Comparison of ENCODE assay signal across 1 cellular context in the genomic region with DNA sequence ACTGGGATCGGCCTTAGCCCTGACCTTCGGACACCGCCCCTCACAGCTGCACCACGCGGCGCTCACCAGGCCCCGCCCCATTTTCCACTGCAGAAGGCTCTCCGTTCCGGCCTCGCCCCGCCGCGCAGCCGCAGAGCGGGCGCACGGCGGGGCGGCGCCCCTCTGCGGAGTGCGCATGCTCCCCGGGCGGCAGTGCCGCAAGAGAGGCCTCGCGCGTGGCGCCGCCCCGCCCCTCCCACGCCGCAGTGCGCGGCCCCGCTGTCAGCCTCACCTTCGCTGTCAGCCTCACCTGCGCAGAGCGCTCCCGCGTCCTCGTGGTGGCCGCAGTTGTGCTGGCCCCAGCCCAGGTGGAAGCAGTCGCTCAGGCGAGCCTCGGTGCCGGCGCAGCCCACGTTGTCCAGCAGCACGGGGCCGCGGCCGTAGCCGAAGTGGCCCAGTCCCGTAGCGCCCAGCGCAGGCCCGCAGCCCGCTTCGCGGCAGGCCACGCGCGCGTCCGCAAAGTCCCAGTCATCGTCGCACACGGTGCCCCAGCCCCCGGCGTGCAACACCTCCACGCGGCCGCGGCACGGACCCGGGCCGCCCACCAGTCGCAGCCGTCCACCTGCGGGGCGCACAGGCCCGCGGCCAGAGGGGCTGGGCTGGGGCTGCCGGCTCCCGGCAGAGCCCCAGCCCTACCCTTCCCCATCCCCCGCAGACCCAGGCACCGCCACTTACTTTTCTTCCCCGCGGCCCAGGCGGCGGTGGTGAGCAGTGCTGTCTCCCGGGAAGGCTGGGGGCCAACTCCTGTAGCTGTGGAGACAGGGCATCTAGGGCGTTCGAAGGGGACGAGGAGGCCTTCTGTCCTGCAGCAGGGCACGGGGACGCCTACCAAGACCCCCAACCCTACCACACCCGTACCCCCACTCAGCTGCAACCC.
TF ChIP-seq lines count a peak whose summit lies in the region.

No MANE protein-coding gene starts in this region.

TF ChIP-seq in HepG2, 621 proteins besides CTCF, POLR2A, EP300 and RAD21 (continued from another document and continues in another):
- TF ChIP-seq, protein P1, sequence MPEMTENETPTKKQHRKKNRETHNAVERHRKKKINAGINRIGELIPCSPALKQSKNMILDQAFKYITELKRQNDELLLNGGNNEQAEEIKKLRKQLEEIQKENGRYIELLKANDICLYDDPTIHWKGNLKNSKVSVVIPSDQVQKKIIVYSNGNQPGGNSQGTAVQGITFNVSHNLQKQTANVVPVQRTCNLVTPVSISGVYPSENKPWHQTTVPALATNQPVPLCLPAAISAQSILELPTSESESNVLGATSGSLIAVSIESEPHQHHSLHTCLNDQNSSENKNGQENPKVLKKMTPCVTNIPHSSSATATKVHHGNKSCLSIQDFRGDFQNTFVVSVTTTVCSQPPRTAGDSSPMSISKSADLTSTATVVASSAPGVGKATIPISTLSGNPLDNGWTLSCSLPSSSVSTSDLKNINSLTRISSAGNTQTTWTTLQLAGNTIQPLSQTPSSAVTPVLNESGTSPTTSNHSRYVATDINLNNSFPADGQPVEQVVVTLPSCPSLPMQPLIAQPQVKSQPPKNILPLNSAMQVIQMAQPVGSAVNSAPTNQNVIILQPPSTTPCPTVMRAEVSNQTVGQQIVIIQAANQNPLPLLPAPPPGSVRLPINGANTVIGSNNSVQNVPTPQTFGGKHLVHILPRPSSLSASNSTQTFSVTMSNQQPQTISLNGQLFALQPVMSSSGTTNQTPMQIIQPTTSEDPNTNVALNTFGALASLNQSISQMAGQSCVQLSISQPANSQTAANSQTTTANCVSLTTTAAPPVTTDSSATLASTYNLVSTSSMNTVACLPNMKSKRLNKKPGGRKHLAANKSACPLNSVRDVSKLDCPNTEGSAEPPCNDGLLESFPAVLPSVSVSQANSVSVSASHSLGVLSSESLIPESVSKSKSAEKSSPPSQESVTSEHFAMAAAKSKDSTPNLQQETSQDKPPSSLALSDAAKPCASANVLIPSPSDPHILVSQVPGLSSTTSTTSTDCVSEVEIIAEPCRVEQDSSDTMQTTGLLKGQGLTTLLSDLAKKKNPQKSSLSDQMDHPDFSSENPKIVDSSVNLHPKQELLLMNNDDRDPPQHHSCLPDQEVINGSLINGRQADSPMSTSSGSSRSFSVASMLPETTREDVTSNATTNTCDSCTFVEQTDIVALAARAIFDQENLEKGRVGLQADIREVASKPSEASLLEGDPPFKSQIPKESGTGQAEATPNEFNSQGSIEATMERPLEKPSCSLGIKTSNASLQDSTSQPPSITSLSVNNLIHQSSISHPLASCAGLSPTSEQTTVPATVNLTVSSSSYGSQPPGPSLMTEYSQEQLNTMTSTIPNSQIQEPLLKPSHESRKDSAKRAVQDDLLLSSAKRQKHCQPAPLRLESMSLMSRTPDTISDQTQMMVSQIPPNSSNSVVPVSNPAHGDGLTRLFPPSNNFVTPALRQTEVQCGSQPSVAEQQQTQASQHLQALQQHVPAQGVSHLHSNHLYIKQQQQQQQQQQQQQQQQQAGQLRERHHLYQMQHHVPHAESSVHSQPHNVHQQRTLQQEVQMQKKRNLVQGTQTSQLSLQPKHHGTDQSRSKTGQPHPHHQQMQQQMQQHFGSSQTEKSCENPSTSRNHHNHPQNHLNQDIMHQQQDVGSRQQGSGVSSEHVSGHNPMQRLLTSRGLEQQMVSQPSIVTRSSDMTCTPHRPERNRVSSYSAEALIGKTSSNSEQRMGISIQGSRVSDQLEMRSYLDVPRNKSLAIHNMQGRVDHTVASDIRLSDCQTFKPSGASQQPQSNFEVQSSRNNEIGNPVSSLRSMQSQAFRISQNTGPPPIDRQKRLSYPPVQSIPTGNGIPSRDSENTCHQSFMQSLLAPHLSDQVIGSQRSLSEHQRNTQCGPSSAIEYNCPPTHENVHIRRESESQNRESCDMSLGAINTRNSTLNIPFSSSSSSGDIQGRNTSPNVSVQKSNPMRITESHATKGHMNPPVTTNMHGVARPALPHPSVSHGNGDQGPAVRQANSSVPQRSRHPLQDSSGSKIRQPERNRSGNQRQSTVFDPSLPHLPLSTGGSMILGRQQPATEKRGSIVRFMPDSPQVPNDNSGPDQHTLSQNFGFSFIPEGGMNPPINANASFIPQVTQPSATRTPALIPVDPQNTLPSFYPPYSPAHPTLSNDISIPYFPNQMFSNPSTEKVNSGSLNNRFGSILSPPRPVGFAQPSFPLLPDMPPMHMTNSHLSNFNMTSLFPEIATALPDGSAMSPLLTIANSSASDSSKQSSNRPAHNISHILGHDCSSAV (CRISPR knock-in tag; IDR thresholded peaks at IDR 0.05; ENCODE audit: borderline replicate concordance): 0 out of 2 replicates have a peak, but pooled peaks have one; percentile 45
- TF ChIP-seq, protein P2, sequence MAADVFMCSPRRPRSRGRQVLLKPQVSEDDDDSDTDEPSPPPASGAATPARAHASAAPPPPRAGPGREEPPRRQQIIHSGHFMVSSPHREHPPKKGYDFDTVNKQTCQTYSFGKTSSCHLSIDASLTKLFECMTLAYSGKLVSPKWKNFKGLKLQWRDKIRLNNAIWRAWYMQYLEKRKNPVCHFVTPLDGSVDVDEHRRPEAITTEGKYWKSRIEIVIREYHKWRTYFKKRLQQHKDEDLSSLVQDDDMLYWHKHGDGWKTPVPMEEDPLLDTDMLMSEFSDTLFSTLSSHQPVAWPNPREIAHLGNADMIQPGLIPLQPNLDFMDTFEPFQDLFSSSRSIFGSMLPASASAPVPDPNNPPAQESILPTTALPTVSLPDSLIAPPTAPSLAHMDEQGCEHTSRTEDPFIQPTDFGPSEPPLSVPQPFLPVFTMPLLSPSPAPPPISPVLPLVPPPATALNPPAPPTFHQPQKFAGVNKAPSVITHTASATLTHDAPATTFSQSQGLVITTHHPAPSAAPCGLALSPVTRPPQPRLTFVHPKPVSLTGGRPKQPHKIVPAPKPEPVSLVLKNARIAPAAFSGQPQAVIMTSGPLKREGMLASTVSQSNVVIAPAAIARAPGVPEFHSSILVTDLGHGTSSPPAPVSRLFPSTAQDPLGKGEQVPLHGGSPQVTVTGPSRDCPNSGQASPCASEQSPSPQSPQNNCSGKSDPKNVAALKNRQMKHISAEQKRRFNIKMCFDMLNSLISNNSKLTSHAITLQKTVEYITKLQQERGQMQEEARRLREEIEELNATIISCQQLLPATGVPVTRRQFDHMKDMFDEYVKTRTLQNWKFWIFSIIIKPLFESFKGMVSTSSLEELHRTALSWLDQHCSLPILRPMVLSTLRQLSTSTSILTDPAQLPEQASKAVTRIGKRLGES (CRISPR knock-in tag; IDR thresholded peaks at IDR 0.05; ENCODE audit: borderline replicate concordance): no peak
- TF ChIP-seq BORCS8-MEF2B (CRISPR knock-in tag; IDR thresholded peaks at IDR 0.05): peak; percentile 67; the same call in 1 of the 2 replicates
- TF ChIP-seq STAG1 (CRISPR knock-in tag; IDR thresholded peaks at IDR 0.05): no peak
- TF ChIP-seq PPARG (CRISPR knock-in tag; conservative IDR thresholded peaks at IDR 0.05): no peak
- TF ChIP-seq ZNF33A (CRISPR knock-in tag; IDR thresholded peaks at IDR 0.05; ENCODE audit: borderline replicate concordance): no peak
- no peak for TF ChIP-seq ZNF468 (CRISPR knock-in tag; IDR thresholded peaks at IDR 0.05)
- no peak for TF ChIP-seq ZNF326 (CRISPR knock-in tag; IDR thresholded peaks at IDR 0.05; ENCODE audit: borderline replicate concordance)
- peak; percentile 99 for TF ChIP-seq AGO2 (optimal IDR thresholded peaks at IDR 0.05; ENCODE audit: low read depth, low read length)
- peak; percentile 96 for TF ChIP-seq SRY (CRISPR knock-in tag; IDR thresholded peaks at IDR 0.05)
- no peak for TF ChIP-seq ZNF256 (CRISPR knock-in tag; conservative IDR thresholded peaks at IDR 0.05)
- no peak for TF ChIP-seq CCAR2 (optimal IDR thresholded peaks at IDR 0.05; ENCODE audit: low read depth, low read length)
- peak; percentile 39; the same call in 1 of the 2 replicates for TF ChIP-seq NFKB2 (CRISPR knock-in tag; IDR thresholded peaks at IDR 0.05; ENCODE audit: borderline replicate concordance)
- TF ChIP-seq ZNF317 (CRISPR knock-in tag; IDR thresholded peaks at IDR 0.05): 0 out of 2 replicates have a peak, but pooled peaks have one; percentile 54
- TF ChIP-seq, protein P3, sequence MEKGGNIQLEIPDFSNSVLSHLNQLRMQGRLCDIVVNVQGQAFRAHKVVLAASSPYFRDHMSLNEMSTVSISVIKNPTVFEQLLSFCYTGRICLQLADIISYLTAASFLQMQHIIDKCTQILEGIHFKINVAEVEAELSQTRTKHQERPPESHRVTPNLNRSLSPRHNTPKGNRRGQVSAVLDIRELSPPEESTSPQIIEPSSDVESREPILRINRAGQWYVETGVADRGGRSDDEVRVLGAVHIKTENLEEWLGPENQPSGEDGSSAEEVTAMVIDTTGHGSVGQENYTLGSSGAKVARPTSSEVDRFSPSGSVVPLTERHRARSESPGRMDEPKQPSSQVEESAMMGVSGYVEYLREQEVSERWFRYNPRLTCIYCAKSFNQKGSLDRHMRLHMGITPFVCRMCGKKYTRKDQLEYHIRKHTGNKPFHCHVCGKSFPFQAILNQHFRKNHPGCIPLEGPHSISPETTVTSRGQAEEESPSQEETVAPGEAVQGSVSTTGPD (CRISPR knock-in tag; IDR thresholded peaks at IDR 0.05): no peak
- TF ChIP-seq, protein P4, sequence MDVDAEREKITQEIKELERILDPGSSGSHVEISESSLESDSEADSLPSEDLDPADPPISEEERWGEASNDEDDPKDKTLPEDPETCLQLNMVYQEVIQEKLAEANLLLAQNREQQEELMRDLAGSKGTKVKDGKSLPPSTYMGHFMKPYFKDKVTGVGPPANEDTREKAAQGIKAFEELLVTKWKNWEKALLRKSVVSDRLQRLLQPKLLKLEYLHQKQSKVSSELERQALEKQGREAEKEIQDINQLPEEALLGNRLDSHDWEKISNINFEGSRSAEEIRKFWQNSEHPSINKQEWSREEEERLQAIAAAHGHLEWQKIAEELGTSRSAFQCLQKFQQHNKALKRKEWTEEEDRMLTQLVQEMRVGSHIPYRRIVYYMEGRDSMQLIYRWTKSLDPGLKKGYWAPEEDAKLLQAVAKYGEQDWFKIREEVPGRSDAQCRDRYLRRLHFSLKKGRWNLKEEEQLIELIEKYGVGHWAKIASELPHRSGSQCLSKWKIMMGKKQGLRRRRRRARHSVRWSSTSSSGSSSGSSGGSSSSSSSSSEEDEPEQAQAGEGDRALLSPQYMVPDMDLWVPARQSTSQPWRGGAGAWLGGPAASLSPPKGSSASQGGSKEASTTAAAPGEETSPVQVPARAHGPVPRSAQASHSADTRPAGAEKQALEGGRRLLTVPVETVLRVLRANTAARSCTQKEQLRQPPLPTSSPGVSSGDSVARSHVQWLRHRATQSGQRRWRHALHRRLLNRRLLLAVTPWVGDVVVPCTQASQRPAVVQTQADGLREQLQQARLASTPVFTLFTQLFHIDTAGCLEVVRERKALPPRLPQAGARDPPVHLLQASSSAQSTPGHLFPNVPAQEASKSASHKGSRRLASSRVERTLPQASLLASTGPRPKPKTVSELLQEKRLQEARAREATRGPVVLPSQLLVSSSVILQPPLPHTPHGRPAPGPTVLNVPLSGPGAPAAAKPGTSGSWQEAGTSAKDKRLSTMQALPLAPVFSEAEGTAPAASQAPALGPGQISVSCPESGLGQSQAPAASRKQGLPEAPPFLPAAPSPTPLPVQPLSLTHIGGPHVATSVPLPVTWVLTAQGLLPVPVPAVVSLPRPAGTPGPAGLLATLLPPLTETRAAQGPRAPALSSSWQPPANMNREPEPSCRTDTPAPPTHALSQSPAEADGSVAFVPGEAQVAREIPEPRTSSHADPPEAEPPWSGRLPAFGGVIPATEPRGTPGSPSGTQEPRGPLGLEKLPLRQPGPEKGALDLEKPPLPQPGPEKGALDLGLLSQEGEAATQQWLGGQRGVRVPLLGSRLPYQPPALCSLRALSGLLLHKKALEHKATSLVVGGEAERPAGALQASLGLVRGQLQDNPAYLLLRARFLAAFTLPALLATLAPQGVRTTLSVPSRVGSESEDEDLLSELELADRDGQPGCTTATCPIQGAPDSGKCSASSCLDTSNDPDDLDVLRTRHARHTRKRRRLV (CRISPR knock-in tag; IDR thresholded peaks at IDR 0.05): no peak
- TF ChIP-seq KDM1A (CRISPR knock-in tag; IDR thresholded peaks at IDR 0.05): no peak
- TF ChIP-seq, protein P5, sequence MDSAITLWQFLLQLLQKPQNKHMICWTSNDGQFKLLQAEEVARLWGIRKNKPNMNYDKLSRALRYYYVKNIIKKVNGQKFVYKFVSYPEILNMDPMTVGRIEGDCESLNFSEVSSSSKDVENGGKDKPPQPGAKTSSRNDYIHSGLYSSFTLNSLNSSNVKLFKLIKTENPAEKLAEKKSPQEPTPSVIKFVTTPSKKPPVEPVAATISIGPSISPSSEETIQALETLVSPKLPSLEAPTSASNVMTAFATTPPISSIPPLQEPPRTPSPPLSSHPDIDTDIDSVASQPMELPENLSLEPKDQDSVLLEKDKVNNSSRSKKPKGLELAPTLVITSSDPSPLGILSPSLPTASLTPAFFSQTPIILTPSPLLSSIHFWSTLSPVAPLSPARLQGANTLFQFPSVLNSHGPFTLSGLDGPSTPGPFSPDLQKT (CRISPR knock-in tag; IDR thresholded peaks at IDR 0.05; ENCODE audit: borderline replicate concordance): no peak
- TF ChIP-seq ZC3H4 (CRISPR knock-in tag; IDR thresholded peaks at IDR 0.05; ENCODE audit: borderline replicate concordance): peak; percentile 43; the same call in 1 of the 2 replicates
- peak; percentile 73 for TF ChIP-seq SAP130 (CRISPR knock-in tag; IDR thresholded peaks at IDR 0.05; ENCODE audit: low read depth)
- TF ChIP-seq ZBTB38 (CRISPR knock-in tag; IDR thresholded peaks at IDR 0.05): peak; percentile 54; the same call in 1 of the 2 replicates
- peak; percentile 22; the same call in 1 of the 2 replicates for TF ChIP-seq ZNF124 (CRISPR knock-in tag; IDR thresholded peaks at IDR 0.05)
- TF ChIP-seq ZNF460 (CRISPR knock-in tag; IDR thresholded peaks at IDR 0.05; ENCODE audit: borderline replicate concordance): no peak
- TF ChIP-seq, protein P6, sequence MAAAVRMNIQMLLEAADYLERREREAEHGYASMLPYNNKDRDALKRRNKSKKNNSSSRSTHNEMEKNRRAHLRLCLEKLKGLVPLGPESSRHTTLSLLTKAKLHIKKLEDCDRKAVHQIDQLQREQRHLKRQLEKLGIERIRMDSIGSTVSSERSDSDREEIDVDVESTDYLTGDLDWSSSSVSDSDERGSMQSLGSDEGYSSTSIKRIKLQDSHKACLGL (CRISPR knock-in tag; IDR thresholded peaks at IDR 0.05): peak; percentile 96
- peak; percentile 79; the same call in 1 of the 2 replicates for TF ChIP-seq ZNF879 (CRISPR knock-in tag; IDR thresholded peaks at IDR 0.05)
